Comparison of ENCODE assay signal across 24 cellular contexts in the genomic region with DNA sequence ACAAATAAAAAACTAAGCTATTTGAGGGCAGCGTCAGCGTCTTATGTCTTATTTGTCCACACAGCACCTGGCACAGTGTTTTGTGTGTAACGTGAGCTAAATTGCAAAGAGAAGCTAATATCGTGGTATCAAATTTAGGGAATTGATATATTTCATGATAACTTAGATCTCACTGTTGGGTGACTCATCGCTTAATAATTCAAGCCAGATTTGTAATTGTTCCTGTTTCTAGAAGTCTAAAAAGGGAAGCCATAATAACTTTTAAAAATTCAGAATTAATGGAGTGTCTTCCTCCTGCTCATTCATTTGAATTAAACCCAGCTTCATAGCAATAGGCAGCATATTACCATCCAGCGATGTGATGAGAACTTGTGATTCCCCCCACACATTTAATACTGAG.
"Had no signal": no experiment of that assay in that cellular context is flagged by ENCODE, and none has a peak within 500 bp of the region (broad histone marks: within the 10 kb centered on the region; RNA-seq: fewer than 3 reads in every experiment).

No MANE protein-coding gene starts in this region.

- H3K27me3 ChIP-seq: dorsolateral prefrontal cortex, gastroesophageal sphincter, hepatocyte, neutrophil, right lobe of liver, vagina had no signal

- H2AFZ ChIP-seq: hepatocyte had no signal

- H3K4me1 ChIP-seq: right lobe of liver, vagina had no signal

- H3K4me2 ChIP-seq: hepatocyte had no signal

- H3K4me3 ChIP-seq: dorsolateral prefrontal cortex, gastroesophageal sphincter, hepatocyte, right lobe of liver, thoracic aorta, vagina had no signal

- H3K79me2 ChIP-seq: hepatocyte had no signal

- DNase-seq: activated CD4-positive, alpha-beta T cell treated with anti-CD3 and anti-CD28 coated beads for 36 hours; activated CD4-positive, alpha-beta T cell treated with anti-CD3 and anti-CD28 coated beads, Interleukin-2, amount 50 U/mL, for 4 hours; activated CD4-positive, CD25-positive, alpha-beta regulatory T cell; activated effector memory CD4-positive, alpha-beta T cell treated with Interleukin-2 at 50 U/mL for 16 hours; activated naive CD4-positive, alpha-beta T cell treated with Interleukin-2 at 50 U/mL for 16 hours; activated T-cell treated with anti-CD3 and anti-CD28 coated beads for 4 hours; activated T-cell treated with anti-CD3 and anti-CD28 coated beads, Interleukin-2, amount 50 U/mL, for 72 hours; anterior cingulate cortex; dorsolateral prefrontal cortex; effector memory CD4-positive, alpha-beta T cell; erythroblast; kidney; left colon; naive B cell; nephron progenitor cell; right lobe of liver; stimulated activated CD4-positive, alpha-beta T cell treated with anti-CD3 and anti-CD28 coated beads, Interleukin-2, amount 100 ng/mL, for 48 hours; stimulated activated naive CD4-positive, alpha-beta T cell treated with Interleukin-2 at 50 U/mL for 16 hours; trophoblast cell had no signal

- H3K9me3 ChIP-seq: neutrophil, right lobe of liver, thoracic aorta, vagina had no signal

- H3K36me3 ChIP-seq: gastroesophageal sphincter, neutrophil, right lobe of liver, thoracic aorta, vagina had no signal

- H3K27ac ChIP-seq: dorsolateral prefrontal cortex, gastroesophageal sphincter, hepatocyte, neutrophil, right lobe of liver, thoracic aorta, vagina had no signal
